Comparison of ENCODE assay signal across 10 cellular contexts in genomic region chr2:218256612-218257350, GRCh38. TPM values are rescaled to one million over a fixed set of nuclear protein-coding genes. Genes with fewer than 3 reads are reported as not detected.
DNase-seq lines count a peak whose midpoint lies in the region; ATAC-seq and TF ChIP-seq lines count a peak whose summit lies in the region.
"Had no signal": no experiment of that assay in that cellular context is flagged by ENCODE, and none has a peak within 500 bp of the region (broad histone marks: within the 10 kb centered on the region; RNA-seq: fewer than 3 reads in every experiment).

No MANE protein-coding gene starts in this region.

- H3K4me1 Mint-ChIP-seq in CD4-positive, CD25-positive, alpha-beta regulatory T cell, result peaks cover 5 to 30% (median 15%) of the 10 kb centered on the region in 4 donors
- H3K4me1 Mint-ChIP-seq in activated B cell treated with CpG ODN at 0.5 μM for 24 hours, result peaks cover 64% of the 10 kb centered on the region
- peaks cover 45% of the 10 kb centered on the region for H3K4me1 Mint-ChIP-seq in HFFc6 (ENCODE audit: low read depth)

- H3K9me3 ChIP-seq in CD4-positive, CD25-positive, alpha-beta regulatory T cell (ENCODE audit: control insufficient read depth in 2 of 2, low read length in 2 of 2), result no peaks in the 10 kb centered on the region
- H3K9me3 ChIP-seq: breast epithelium had no signal

- CTCF ChIA-PET in activated B cell treated with CpG ODN at 0.5 μM for 24 hours (lab: Charles Lee), result interaction anchor here (0.6 to 3.6 kb wide), 16 partner anchors 11 to 291 kb away, joined by 3 to 29 read pairs (median 4); partner anchors contain the start of genes AAMP, ARPC2, CXCR1 and PNKD

- no peaks in the 10 kb centered on the region for H3K9me3 Mint-ChIP-seq in CD4-positive, CD25-positive, alpha-beta regulatory T cell
- H3K9me3 Mint-ChIP-seq in activated B cell treated with CpG ODN at 0.5 μM for 24 hours (no peaks in the 10 kb centered on the region), HFFc6 (no peaks in the 10 kb centered on the region)

- peaks cover 26% of the 10 kb centered on the region for H3K36me3 Mint-ChIP-seq in CD4-positive, CD25-positive, alpha-beta regulatory T cell
- peaks cover 50% of the 10 kb centered on the region for H3K36me3 Mint-ChIP-seq in activated B cell treated with CpG ODN at 0.5 μM for 24 hours (ENCODE audit: low read depth)
- H3K36me3 Mint-ChIP-seq in HFFc6 (ENCODE audit: low read depth), result peaks cover 31% of the 10 kb centered on the region; the same call in 1 of the 2 replicates

- peaks cover 6% of the 10 kb centered on the region for H3K4me1 ChIP-seq in CD4-positive, CD25-positive, alpha-beta regulatory T cell (ENCODE audit: control insufficient read depth, insufficient read depth, low read length, poor library complexity, severe bottlenecking)
- H3K4me1 ChIP-seq: breast epithelium had no signal

- ATAC-seq in CD4-positive, CD25-positive, alpha-beta regulatory T cell (ENCODE audit: low read depth in 2 of 2), result no peak
- ATAC-seq in GM19025 (IDR thresholded peaks at IDR 0.05; ENCODE audit: low read depth, unreplicated experiment), result peak; percentile 6
- ATAC-seq in activated B cell treated with CpG ODN at 0.5 μM for 24 hours (ENCODE audit: low read depth), result no peak

- no peak overlapping the region for H3K4me3 ChIP-seq in CD4-positive, CD25-positive, alpha-beta regulatory T cell (ENCODE audit: low read depth, low read length)
- H3K4me3 ChIP-seq: breast epithelium had no signal

- peak in 1 of 3 donors; percentile 18 for DNase-seq in CD4-positive, CD25-positive, alpha-beta regulatory T cell
- no peak for DNase-seq in activated B cell treated with CpG ODN at 0.5 μM for 24 hours
- DNase-seq in mesenteric fat pad (ENCODE audit: low spot score), result peak; percentile 41
- DNase-seq in erythroblast (lab: John Stamatoyannopoulos, UW), result no peak
- DNase-seq in substantia nigra (lab: John Stamatoyannopoulos, UW), result no peak
- no peak for DNase-seq in HFFc6
- no peak for DNase-seq in DMS153 (lab: John Stamatoyannopoulos, UW)
- DNase-seq: SHP77 treated with DMSO at 0.1 percent for 48 hours had no signal

- peak overlapping the region; percentile 82 to 95 (median 92) for H3K27ac Mint-ChIP-seq in CD4-positive, CD25-positive, alpha-beta regulatory T cell
- H3K27ac Mint-ChIP-seq in activated B cell treated with CpG ODN at 0.5 μM for 24 hours (peak overlapping the region; percentile 92), HFFc6 (no peak overlapping the region)

- peak overlapping the region in 1 of 4 donors; percentile 47 for H3K4me3 Mint-ChIP-seq in CD4-positive, CD25-positive, alpha-beta regulatory T cell
- H3K4me3 Mint-ChIP-seq in activated B cell treated with CpG ODN at 0.5 μM for 24 hours (peak overlapping the region; percentile 73), HFFc6 (no peak overlapping the region)

- H3K27me3 ChIP-seq in CD4-positive, CD25-positive, alpha-beta regulatory T cell (ENCODE audit: control insufficient read depth, insufficient read depth, low read length), result no peaks in the 10 kb centered on the region
- H3K27me3 ChIP-seq: breast epithelium had no signal

- POLR2A ChIA-PET in activated B cell treated with CpG ODN at 0.5 μM for 24 hours (lab: Charles Lee), result interaction anchor here (0.6 to 8.4 kb wide), 12 partner anchors 10 to 1188 kb away, joined by 3 to 94 read pairs (median 4); partner anchors contain the start of genes AAMP, ARPC2 and PNKD

- H3K27ac ChIP-seq in CD4-positive, CD25-positive, alpha-beta regulatory T cell (ENCODE audit: insufficient read depth, low read length, poor library complexity, severe bottlenecking), result peak overlapping the region; percentile 73
- H3K27ac ChIP-seq in substantia nigra (ENCODE audit: low read depth, low read length, poor library complexity, severe bottlenecking), result no peak overlapping the region

- H3K36me3 ChIP-seq in CD4-positive, CD25-positive, alpha-beta regulatory T cell (ENCODE audit: control insufficient read depth, insufficient read depth, low read length), result peaks cover 44% of the 10 kb centered on the region

- TF ChIP-seq CTCF in activated B cell treated with CpG ODN at 0.5 μM for 24 hours (IDR thresholded peaks at IDR 0.05) (no peak), HFFc6 (IDR thresholded peaks at IDR 0.05) (no peak)

- no peaks in the 10 kb centered on the region for H3K27me3 Mint-ChIP-seq in CD4-positive, CD25-positive, alpha-beta regulatory T cell
- H3K27me3 Mint-ChIP-seq in activated B cell treated with CpG ODN at 0.5 μM for 24 hours, result no peaks in the 10 kb centered on the region
- H3K27me3 Mint-ChIP-seq in HFFc6 (ENCODE audit: insufficient read depth), result peaks cover 8% of the 10 kb centered on the region

- no peak for TF ChIP-seq POLR2A in erythroblast (IDR thresholded peaks at IDR 0.05; ENCODE audit: low read length)

- intact Hi-C loops in activated B cell treated with CpG ODN at 0.5 μM for 24 hours (cut with micrococcal nuclease), result loop anchor here (1.0 kb wide), 9 partner anchors 14 to 312 kb away; partner anchors contain the start of genes AAMP, ARPC2, CNOT9 and PNKD

RNA-seq across cellular contexts. Expression of gene GPBAR1, which starts 4.0 kb away (rescaled TPM):
- 1.2 TPM for total RNA-seq in CD4-positive, CD25-positive, alpha-beta regulatory T cell
- polyA plus RNA-seq in CD4-positive, CD25-positive, alpha-beta regulatory T cell, result not detected
- 0.67 and 0.81 TPM in 2 replicates for total RNA-seq in activated B cell treated with CpG ODN at 0.5 μM for 24 hours
- total RNA-seq in mesenteric fat pad, result 34.8 TPM
- under 1 TPM in 5 of 6 experiments, not detected in 1; 0.10 to 0.17 (median 0.12) TPM for total RNA-seq in HFFc6 (2021; fragmentation: NEBNext Ultra II Directional; extraction: Animal tissue kit (Norgen Biotek cat#: 25700))

RNA-seq across cellular contexts. Expression of gene AAMP, which starts 13.2 kb away (rescaled TPM):
- 55.8 TPM for total RNA-seq in CD4-positive, CD25-positive, alpha-beta regulatory T cell
- polyA plus RNA-seq in CD4-positive, CD25-positive, alpha-beta regulatory T cell, result 10 to 100 TPM; 84.8 to 92.2 (median 87.8) TPM
- total RNA-seq in activated B cell treated with CpG ODN at 0.5 μM for 24 hours (63.4 and 63.6 TPM in 2 replicates), mesenteric fat pad (89.7 TPM)
- total RNA-seq in HFFc6 (2021; fragmentation: NEBNext Ultra II Directional; extraction: Animal tissue kit (Norgen Biotek cat#: 25700)), result 10 to 100 TPM; 71.6 to 91.3 (median 80.4) TPM

RNA-seq across cellular contexts. Expression of gene PNKD, which starts 13.5 kb away (rescaled TPM):
- 21.9 TPM for total RNA-seq in CD4-positive, CD25-positive, alpha-beta regulatory T cell
- 100 to 1,000 TPM in 1 of 4 donors, 10 to 100 TPM in 3; 96.2 to 107 (median 98.8) TPM for polyA plus RNA-seq in CD4-positive, CD25-positive, alpha-beta regulatory T cell
- total RNA-seq in activated B cell treated with CpG ODN at 0.5 μM for 24 hours, result 21.0 and 23.7 TPM in 2 replicates
- total RNA-seq in mesenteric fat pad, result 51.5 TPM
- total RNA-seq in HFFc6 (2021; fragmentation: NEBNext Ultra II Directional; extraction: Animal tissue kit (Norgen Biotek cat#: 25700)), result 10 to 100 TPM; 50.8 to 62.8 (median 57.7) TPM

RNA-seq across cellular contexts. Expression of gene TMBIM1, which starts 35.5 kb away (rescaled TPM):
- 96.4 TPM for total RNA-seq in CD4-positive, CD25-positive, alpha-beta regulatory T cell
- 100 to 1,000 TPM; 161 to 180 (median 162) TPM for polyA plus RNA-seq in CD4-positive, CD25-positive, alpha-beta regulatory T cell
- total RNA-seq in activated B cell treated with CpG ODN at 0.5 μM for 24 hours, result 40.7 and 45.0 TPM in 2 replicates
- total RNA-seq in mesenteric fat pad, result 516 TPM
- total RNA-seq in HFFc6 (2021; fragmentation: NEBNext Ultra II Directional; extraction: Animal tissue kit (Norgen Biotek cat#: 25700)), result 100 to 1,000 TPM; 163 to 187 (median 176) TPM

RNA-seq across cellular contexts. Expression of gene ARPC2, which starts 39.8 kb away (rescaled TPM):
- 540 TPM for total RNA-seq in CD4-positive, CD25-positive, alpha-beta regulatory T cell
- polyA plus RNA-seq in CD4-positive, CD25-positive, alpha-beta regulatory T cell, result 1,000 to 10,000 TPM in 2 of 4 donors, 100 to 1,000 TPM in 2; 741 to 1,050 (median 910) TPM
- 711 and 737 TPM in 2 replicates for total RNA-seq in activated B cell treated with CpG ODN at 0.5 μM for 24 hours
- total RNA-seq in mesenteric fat pad, result 323 TPM
- total RNA-seq in HFFc6 (2021; fragmentation: NEBNext Ultra II Directional; extraction: Animal tissue kit (Norgen Biotek cat#: 25700)), result 100 to 1,000 TPM; 458 to 516 (median 500) TPM

Comparison
In these comparisons a context has a peak if more than half of its experiments do, and no peak if none do; other contexts are left out.
1. RNA of gene GPBAR1, which starts 4.0 kb away (total RNA-seq): 34.8 TPM in mesenteric fat pad (single experiment); 1.2 TPM in CD4-positive, CD25-positive, alpha-beta regulatory T cell (single experiment), 0.67 to 0.81 TPM in activated B cell treated with CpG ODN at 0.5 μM for 24 hours and 0.10 to 0.17 TPM in HFFc6; every median in the first group is over 10 times any median in the second.